15 cellular contexts compared by ENCODE assay signal in genomic region chr10:44388641-44389040, GRCh38. TPM values are rescaled to one million over a fixed set of nuclear protein-coding genes. Genes with fewer than 3 reads are reported as not detected.
"Had no signal": no experiment of that assay in that cellular context is flagged by ENCODE, and none has a peak within 500 bp of the region (broad histone marks: within the 10 kb centered on the region; RNA-seq: fewer than 3 reads in every experiment).

No MANE protein-coding gene starts in this region.

- H3K4me3 Mint-ChIP-seq: activated CD4-positive, alpha-beta T cell treated with anti-CD3 and anti-CD28 coated beads, Interleukin-2, amount 10 ng/mL, durations not matched to agents 7 days and 5 days; activated naive CD8-positive, alpha-beta T cell treated with anti-CD3 and anti-CD28 coated beads, Interleukin-2, amount 10 ng/mL, durations not matched to agents 7 days and 5 days; activated T-helper 1 cell treated with anti-CD3 and anti-CD28 coated beads, Interleukin-12 subunit alpha, Interleukin-12 subunit beta, Interleukin-2, Interleukin-4 antibody, amounts not matched to agents 30 ng/mL and 10 ng/mL and 1 ng/mL, durations not matched to agents 14 hours and 24 hours and 36 hours; nephron progenitor cell; stimulated activated effector memory CD8-positive, alpha-beta T cell treated with anti-CD3 and anti-CD28 coated beads, Interleukin-12 subunit alpha, Interleukin-12 subunit beta, amount 100 ng/mL, for 72 hours had no signal

- H3K36me3 Mint-ChIP-seq: activated naive CD8-positive, alpha-beta T cell treated with anti-CD3 and anti-CD28 coated beads, Interleukin-2, amount 10 ng/mL, durations not matched to agents 7 days and 5 days; stimulated activated effector memory CD8-positive, alpha-beta T cell treated with anti-CD3 and anti-CD28 coated beads, Interleukin-12 subunit alpha, Interleukin-12 subunit beta, amount 100 ng/mL, for 72 hours had no signal

- H3K4me1 Mint-ChIP-seq: activated naive CD8-positive, alpha-beta T cell treated with anti-CD3 and anti-CD28 coated beads, Interleukin-2, amount 10 ng/mL, durations not matched to agents 7 days and 5 days had no signal

- H3K27ac Mint-ChIP-seq: activated CD4-positive, alpha-beta T cell treated with anti-CD3 and anti-CD28 coated beads, Interleukin-2, amount 10 ng/mL, durations not matched to agents 7 days and 5 days; activated naive CD8-positive, alpha-beta T cell treated with anti-CD3 and anti-CD28 coated beads, Interleukin-2, amount 10 ng/mL, durations not matched to agents 7 days and 5 days; activated T-helper 1 cell treated with anti-CD3 and anti-CD28 coated beads, Interleukin-12 subunit alpha, Interleukin-12 subunit beta, Interleukin-2, Interleukin-4 antibody, amounts not matched to agents 30 ng/mL and 10 ng/mL and 1 ng/mL, durations not matched to agents 14 hours and 24 hours and 36 hours; nephron progenitor cell; progenitor cell of endocrine pancreas; stimulated activated effector memory CD8-positive, alpha-beta T cell treated with anti-CD3 and anti-CD28 coated beads, Interleukin-12 subunit alpha, Interleukin-12 subunit beta, amount 100 ng/mL, for 72 hours had no signal

- DNase-seq: activated naive CD4-positive, alpha-beta T cell; activated naive CD8-positive, alpha-beta T cell treated with anti-CD3 and anti-CD28 coated beads, Interleukin-2, amount 10 ng/mL, durations not matched to agents 7 days and 5 days; activated T-cell treated with anti-CD3 and anti-CD28 coated beads for 4 hours; erythroblast; left lung; mammary epithelial cell; nephron progenitor cell; small intestine; stimulated activated CD4-positive, alpha-beta T cell treated with anti-CD3 and anti-CD28 coated beads, Interleukin-4, amount 100 ng/mL, for 24 hours; T-helper 1 cell; T-helper 9 cell had no signal

- H3K9me3 Mint-ChIP-seq: activated CD4-positive, alpha-beta T cell treated with anti-CD3 and anti-CD28 coated beads, Interleukin-2, amount 10 ng/mL, durations not matched to agents 7 days and 5 days; activated naive CD8-positive, alpha-beta T cell treated with anti-CD3 and anti-CD28 coated beads, Interleukin-2, amount 10 ng/mL, durations not matched to agents 7 days and 5 days; activated T-helper 1 cell treated with anti-CD3 and anti-CD28 coated beads, Interleukin-12 subunit alpha, Interleukin-12 subunit beta, Interleukin-2, Interleukin-4 antibody, amounts not matched to agents 30 ng/mL and 10 ng/mL and 1 ng/mL, durations not matched to agents 14 hours and 24 hours and 36 hours; nephron progenitor cell; stimulated activated effector memory CD8-positive, alpha-beta T cell treated with anti-CD3 and anti-CD28 coated beads, Interleukin-12 subunit alpha, Interleukin-12 subunit beta, amount 100 ng/mL, for 72 hours had no signal

RNA-seq across cellular contexts. Expression of gene CXCL12, which starts 3.7 kb away (rescaled TPM):
- total RNA-seq: activated CD4-positive, alpha-beta T cell treated with anti-CD3 and anti-CD28 coated beads, Interleukin-2, amount 10 ng/mL, durations not matched to agents 7 days and 5 days; activated naive CD8-positive, alpha-beta T cell treated with anti-CD3 and anti-CD28 coated beads, Interleukin-2, amount 10 ng/mL, durations not matched to agents 7 days and 5 days; activated T-helper 1 cell treated with anti-CD3 and anti-CD28 coated beads, Interleukin-12 subunit alpha, Interleukin-12 subunit beta, Interleukin-2, Interleukin-4 antibody, amounts not matched to agents 30 ng/mL and 10 ng/mL and 1 ng/mL, durations not matched to agents 14 hours and 24 hours and 36 hours had no signal
